In genomic region chr13:114098689-114099056, GRCh38 we compare ENCODE assay signal across 8 cellular contexts. TPM values are rescaled to one million over a fixed set of nuclear protein-coding genes. Genes with fewer than 3 reads are reported as not detected.
A peak's percentile ranks its signal among the peaks of the same experiment; 100 is the strongest.
DNase-seq lines count a peak whose midpoint lies in the region; ATAC-seq and TF ChIP-seq lines count a peak whose summit lies in the region.
"Not testable (repeated sequence)": the region's sequence is repeated elsewhere in the genome, so short reads cannot be mapped to it uniquely, and the experiment has no call there.

No MANE protein-coding gene starts in this region.

- H3K9me3 ChIP-seq in GM23248 (ENCODE audit: low read depth); T-helper 17 cell (ENCODE audit: control insufficient read depth, low read length, poor library complexity, severe bottlenecking); ectodermal cell (ENCODE audit: control insufficient read depth, low read length); right cardiac atrium (ENCODE audit: control insufficient read depth, low read length); smooth muscle cell (replicated peaks; ENCODE audit: low read depth); upper lobe of right lung: not testable (repeated sequence)

- H3K4me3 Mint-ChIP-seq in T-helper 17 cell, result peak overlapping the region; percentile 77
- H3K4me3 Mint-ChIP-seq in activated naive CD4-positive, alpha-beta T cell treated with anti-CD3 and anti-CD28 coated beads, Interleukin-2, amount 50 U/mL, for 24 hours, result peak overlapping the region; percentile 57
- H3K4me3 Mint-ChIP-seq in natural killer cell, result peak overlapping the region; percentile 75

- not testable (repeated sequence) for H2AFZ ChIP-seq in GM23248; smooth muscle cell (ENCODE audit: low read depth)

- in situ Hi-C loops in GM23248 (cut with MboI), result not testable (repeated sequence)

- intact Hi-C loops in right cardiac atrium (cut with DNase I); natural killer cell (cut with micrococcal nuclease); upper lobe of right lung (cut with DNase I): not testable (repeated sequence)

- not testable (repeated sequence) for H3K4me2 ChIP-seq in GM23248 (ENCODE audit: unreplicated experiment)
- H3K4me2 ChIP-seq in smooth muscle cell, result peak overlapping the region; percentile 58

- ATAC-seq in T-helper 17 cell, right cardiac atrium, natural killer cell, upper lobe of right lung: not testable (repeated sequence)

- H3K4me3 ChIP-seq in GM23248; ectodermal cell (ENCODE audit: insufficient read depth, low read depth, low read length); right cardiac atrium (ENCODE audit: low read length); smooth muscle cell; upper lobe of right lung: not testable (repeated sequence)

- not testable (repeated sequence) for H3K27me3 Mint-ChIP-seq in T-helper 17 cell; activated naive CD4-positive, alpha-beta T cell treated with anti-CD3 and anti-CD28 coated beads, Interleukin-2, amount 50 U/mL, for 24 hours; natural killer cell (ENCODE audit: low read depth in 2 of 2)

- not testable (repeated sequence) for DNase-seq in GM23248; T-helper 17 cell; right cardiac atrium; natural killer cell; smooth muscle cell (lab: John Stamatoyannopoulos, UW; ENCODE audit: unreplicated experiment)
- peak; percentile 5 for DNase-seq in upper lobe of right lung

- H3K79me2 ChIP-seq in GM23248 (ENCODE audit: insufficient read depth) (peaks cover 92% of the 10 kb centered on the region), smooth muscle cell (ENCODE audit: low read depth) (peaks cover 61% of the 10 kb centered on the region)

- not testable (repeated sequence) for TF ChIP-seq CTCF in natural killer cell (IDR thresholded peaks at IDR 0.05); smooth muscle cell (IDR thresholded peaks at IDR 0.05; ENCODE audit: borderline replicate concordance, insufficient read depth, poor library complexity, severe bottlenecking); upper lobe of right lung (IDR thresholded peaks at IDR 0.05)

- not testable (repeated sequence) for H3K36me3 ChIP-seq in GM23248 (ENCODE audit: low read depth); ectodermal cell (ENCODE audit: control insufficient read depth, insufficient read depth, low read length); smooth muscle cell (ENCODE audit: low read depth); upper lobe of right lung

- not testable (repeated sequence) for H3K9me3 Mint-ChIP-seq in activated naive CD4-positive, alpha-beta T cell treated with anti-CD3 and anti-CD28 coated beads, Interleukin-2, amount 50 U/mL, for 24 hours; natural killer cell

- WGBS in GM23248 (ENCODE audit: low coverage in 1 of 2, low lambda C conversion rate in 2 of 2, missing lambda C conversion rate in 2 of 2), 2 experiments, result 73 to 100% methylated on average over 2 to 10 of the region's 14 CpGs
- 85 to 87% methylated on average over 8 to 10 of the region's 14 CpGs for WGBS in ectodermal cell, 2 experiments
- 63% methylated on average over 11 of the region's 14 CpGs for WGBS in right cardiac atrium
- 69% methylated on average over 10 of the region's 14 CpGs for WGBS in smooth muscle cell (ENCODE audit: low lambda C conversion rate)

- H3K27ac Mint-ChIP-seq in T-helper 17 cell (peak overlapping the region; percentile 87), natural killer cell (peak overlapping the region; percentile 81 to 87)
- peak overlapping the region; percentile 95 for H3K27ac Mint-ChIP-seq in activated naive CD4-positive, alpha-beta T cell treated with anti-CD3 and anti-CD28 coated beads, Interleukin-2, amount 50 U/mL, for 24 hours

- peak overlapping the region; percentile 23 for H3K27ac ChIP-seq in GM23248
- H3K27ac ChIP-seq in ectodermal cell (ENCODE audit: insufficient read depth, low read depth, low read length, poor library complexity, severe bottlenecking), result peak overlapping the region; percentile 62
- peak overlapping the region; percentile 22 for H3K27ac ChIP-seq in right cardiac atrium (ENCODE audit: low read length)
- H3K27ac ChIP-seq in smooth muscle cell (ENCODE audit: low read depth), result peak overlapping the region; percentile 63
- H3K27ac ChIP-seq in upper lobe of right lung, result not testable (repeated sequence)

- peak overlapping the region; percentile 43 for H3K9ac ChIP-seq in GM23248
- H3K9ac ChIP-seq in smooth muscle cell (ENCODE audit: low read depth), result not testable (repeated sequence)

- H3K4me1 ChIP-seq in GM23248 (ENCODE audit: insufficient read depth), result peaks cover 12% of the 10 kb centered on the region
- peaks cover 20% of the 10 kb centered on the region for H3K4me1 ChIP-seq in ectodermal cell (ENCODE audit: control insufficient read depth, insufficient read depth, low read length)
- H3K4me1 ChIP-seq in right cardiac atrium (ENCODE audit: control insufficient read depth, insufficient read depth, low read length); upper lobe of right lung: not testable (repeated sequence)
- peaks cover 16% of the 10 kb centered on the region for H3K4me1 ChIP-seq in smooth muscle cell (ENCODE audit: low read depth)

- H3F3A ChIP-seq in GM23248 (ENCODE audit: insufficient read depth); smooth muscle cell (ENCODE audit: low read depth): not testable (repeated sequence)

- peaks cover 49% of the 10 kb centered on the region for H3K4me1 Mint-ChIP-seq in T-helper 17 cell
- peaks cover 73% of the 10 kb centered on the region for H3K4me1 Mint-ChIP-seq in activated naive CD4-positive, alpha-beta T cell treated with anti-CD3 and anti-CD28 coated beads, Interleukin-2, amount 50 U/mL, for 24 hours
- peaks cover 74 to 86% of the 10 kb centered on the region in 2 donors for H3K4me1 Mint-ChIP-seq in natural killer cell

- not testable (repeated sequence) for H3K36me3 Mint-ChIP-seq in T-helper 17 cell (ENCODE audit: low read depth); natural killer cell
- H3K36me3 Mint-ChIP-seq in activated naive CD4-positive, alpha-beta T cell treated with anti-CD3 and anti-CD28 coated beads, Interleukin-2, amount 50 U/mL, for 24 hours, result peaks cover 11% of the 10 kb centered on the region

- not testable (repeated sequence) for H3K27me3 ChIP-seq in GM23248 (replicated peaks; ENCODE audit: insufficient read depth); ectodermal cell (ENCODE audit: control insufficient read depth, insufficient read depth, low read length, poor library complexity, severe bottlenecking); right cardiac atrium (ENCODE audit: control insufficient read depth, insufficient read depth); smooth muscle cell (ENCODE audit: low read depth); upper lobe of right lung

- H4K20me1 ChIP-seq in GM23248 (ENCODE audit: insufficient read depth), result not testable (repeated sequence)
- peaks cover 82% of the 10 kb centered on the region for H4K20me1 ChIP-seq in smooth muscle cell (ENCODE audit: low read depth)

- not testable (repeated sequence) for H3K9me2 ChIP-seq in GM23248 (ENCODE audit: insufficient read depth)

RNA-seq across cellular contexts. Expression of gene RASA3, which starts 33.8 kb away (rescaled TPM):
- 36.7 and 46.2 TPM in 2 replicates for total RNA-seq in GM23248 (2014; rRNA removed; shearing (Covaris generic))
- 30.0 and 34.3 TPM in 2 replicates for polyA plus RNA-seq in GM23248 (2016; fragmentation: Nextera tagmentation; extraction: Ambion mirVana)
- 100 to 1,000 TPM; 204 to 215 TPM for total RNA-seq in T-helper 17 cell
- 10.6 TPM for polyA plus RNA-seq in ectodermal cell (2013, experiment 1 of 4)
- 11.1 TPM for polyA plus RNA-seq in ectodermal cell (2013, experiment 2 of 4)
- 11.0 TPM for polyA plus RNA-seq in ectodermal cell (2013, experiment 3 of 4)
- 11.8 TPM for polyA plus RNA-seq in ectodermal cell (2013, experiment 4 of 4)
- total RNA-seq in right cardiac atrium, result 10 to 100 TPM in 3 of 4 donors, 1 to 10 TPM in 1; 9.4 to 15.5 (median 11.8) TPM
- 7.4 TPM for polyA plus RNA-seq in right cardiac atrium
- 100 to 1,000 TPM; 252 to 277 (median 274) TPM for total RNA-seq in natural killer cell
- 21.3 and 23.4 TPM in 2 replicates for total RNA-seq in smooth muscle cell
- 24.4 and 26.8 TPM in 2 replicates for polyA plus RNA-seq in smooth muscle cell
- 17.3 TPM for total RNA-seq in upper lobe of right lung
